Comparison of ENCODE assay signal across 1 cellular context in genomic region chr1:207407655-207408256, GRCh38.
TF ChIP-seq lines count a peak whose summit lies in the region.

No MANE protein-coding gene starts in this region.

TF ChIP-seq in IMR-90, 13 proteins besides CTCF, POLR2A, EP300 and RAD21:
- no peak for TF ChIP-seq MAFK (IDR thresholded peaks at IDR 0.05; ENCODE audit: low read depth, low read length)
- TF ChIP-seq SMC3 (IDR thresholded peaks at IDR 0.05; ENCODE audit: low read depth, low read length): no peak
- TF ChIP-seq NFE2L2 (IDR thresholded peaks at IDR 0.05; ENCODE audit: low read depth, low read length): no peak
- no peak for TF ChIP-seq FOS (IDR thresholded peaks at IDR 0.05; ENCODE audit: low read depth, low read length)
- peak; percentile 78 for TF ChIP-seq CEBPB (IDR thresholded peaks at IDR 0.05; ENCODE audit: low read depth, low read length)
- TF ChIP-seq BHLHE40 (IDR thresholded peaks at IDR 0.05; ENCODE audit: low read depth, low read length): no peak
- no peak for TF ChIP-seq MXI1 (IDR thresholded peaks at IDR 0.05; ENCODE audit: borderline replicate concordance, low read depth, low read length)
- TF ChIP-seq, protein P1, sequence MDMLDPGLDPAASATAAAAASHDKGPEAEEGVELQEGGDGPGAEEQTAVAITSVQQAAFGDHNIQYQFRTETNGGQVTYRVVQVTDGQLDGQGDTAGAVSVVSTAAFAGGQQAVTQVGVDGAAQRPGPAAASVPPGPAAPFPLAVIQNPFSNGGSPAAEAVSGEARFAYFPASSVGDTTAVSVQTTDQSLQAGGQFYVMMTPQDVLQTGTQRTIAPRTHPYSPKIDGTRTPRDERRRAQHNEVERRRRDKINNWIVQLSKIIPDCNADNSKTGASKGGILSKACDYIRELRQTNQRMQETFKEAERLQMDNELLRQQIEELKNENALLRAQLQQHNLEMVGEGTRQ (IDR thresholded peaks at IDR 0.05; ENCODE audit: low read depth, low read length): no peak
